Comparison of ENCODE assay signal across 9 cellular contexts in genomic region chr2:239226677-239227076, GRCh38.
DNase-seq lines count a peak whose midpoint lies in the region; ATAC-seq and TF ChIP-seq lines count a peak whose summit lies in the region.
"Had no signal": no experiment of that assay in that cellular context is flagged by ENCODE, and none has a peak within 500 bp of the region (broad histone marks: within the 10 kb centered on the region; RNA-seq: fewer than 3 reads in every experiment).

No MANE protein-coding gene starts in this region.

- peaks cover 83% of the 10 kb centered on the region for H3K4me1 Mint-ChIP-seq in CD8-positive, alpha-beta T cell (ENCODE audit: low read depth)
- peaks cover 69% of the 10 kb centered on the region for H3K4me1 Mint-ChIP-seq in T-helper 17 cell

- no peak for ATAC-seq in CD8-positive, alpha-beta T cell
- ATAC-seq in T-helper 17 cell (no peak), sciatic nerve (peak; percentile 5), HG03135 (IDR thresholded peaks at IDR 0.05; ENCODE audit: unreplicated experiment) (no peak), GM19035 (IDR thresholded peaks at IDR 0.05; ENCODE audit: unreplicated experiment) (no peak)

- no peaks in the 10 kb centered on the region for H3K9me3 ChIP-seq in CD8-positive, alpha-beta T cell (ENCODE audit: low read length)
- H3K9me3 ChIP-seq in T-helper 17 cell (ENCODE audit: control insufficient read depth, low read length, poor library complexity, severe bottlenecking) (no peaks in the 10 kb centered on the region), left ventricle myocardium inferior (replicated peaks) (no peaks in the 10 kb centered on the region)

- no peak for TF ChIP-seq CTCF in CD8-positive, alpha-beta T cell (IDR thresholded peaks at IDR 0.05)
- peak; percentile 41 for TF ChIP-seq CTCF in left ventricle myocardium inferior (IDR thresholded peaks at IDR 0.05; ENCODE audit: borderline replicate concordance)

- no peaks in the 10 kb centered on the region for H3K36me3 Mint-ChIP-seq in CD8-positive, alpha-beta T cell
- peaks cover 4% of the 10 kb centered on the region for H3K36me3 Mint-ChIP-seq in T-helper 17 cell (ENCODE audit: low read depth)

- intact Hi-C loops in CD8-positive, alpha-beta T cell (cut with DNase I, micrococcal nuclease), result no loop called here
- intact Hi-C loops in left ventricle myocardium inferior (cut with micrococcal nuclease), result no loop called here
- intact Hi-C loops in sciatic nerve (cut with DNase I), result no loop called here

- DNase-seq in CD8-positive, alpha-beta T cell, result no peak
- no peak for DNase-seq in T-helper 17 cell
- no peak for DNase-seq in left ventricle myocardium inferior
- no peak for DNase-seq in sciatic nerve (ENCODE audit: low spot score)
- no peak for DNase-seq in NCI-H1694 treated with DMSO at 0.1 percent for 48 hours (lab: John Stamatoyannopoulos, UW)
- DNase-seq in EL, result no peak
- DNase-seq: MV-4-11 had no signal

- H3K27me3 ChIP-seq in CD8-positive, alpha-beta T cell (ENCODE audit: insufficient read depth, low read length), result no peaks in the 10 kb centered on the region
- no peaks in the 10 kb centered on the region for H3K27me3 ChIP-seq in left ventricle myocardium inferior (ENCODE audit: low read depth)

- no peak overlapping the region for H3K27ac ChIP-seq in CD8-positive, alpha-beta T cell (ENCODE audit: low read depth, low read length)
- H3K27ac ChIP-seq in left ventricle myocardium inferior (replicated peaks), result peak overlapping the region; percentile 88

- POLR2A ChIA-PET in CD8-positive, alpha-beta T cell (lab: Charles Lee), result no interaction called here

- peak overlapping the region; percentile 53 for H3K27ac Mint-ChIP-seq in CD8-positive, alpha-beta T cell
- H3K27ac Mint-ChIP-seq in T-helper 17 cell, result peak overlapping the region; percentile 81

- H3K27me3 Mint-ChIP-seq in CD8-positive, alpha-beta T cell (ENCODE audit: low read depth), result no peaks in the 10 kb centered on the region
- H3K27me3 Mint-ChIP-seq in T-helper 17 cell, result no peaks in the 10 kb centered on the region

- H3K36me3 ChIP-seq in CD8-positive, alpha-beta T cell (ENCODE audit: insufficient read depth, low read length), result no peaks in the 10 kb centered on the region
- no peaks in the 10 kb centered on the region for H3K36me3 ChIP-seq in left ventricle myocardium inferior

- CTCF ChIA-PET in CD8-positive, alpha-beta T cell (lab: Charles Lee), result no interaction called here

- H3K4me3 ChIP-seq in CD8-positive, alpha-beta T cell (ENCODE audit: low read depth, low read length), result no peak overlapping the region
- H3K4me3 ChIP-seq in left ventricle myocardium inferior, result no peak overlapping the region

- no peaks in the 10 kb centered on the region for H3K9me3 Mint-ChIP-seq in CD8-positive, alpha-beta T cell

- H3K4me1 ChIP-seq in CD8-positive, alpha-beta T cell (ENCODE audit: insufficient read depth, low read length), result peaks cover 64% of the 10 kb centered on the region
- H3K4me1 ChIP-seq in left ventricle myocardium inferior, result peaks cover 93% of the 10 kb centered on the region

- H3K4me3 Mint-ChIP-seq in CD8-positive, alpha-beta T cell, result no peak overlapping the region
- H3K4me3 Mint-ChIP-seq in T-helper 17 cell, result no peak overlapping the region
